Comparison of ENCODE assay signal across 24 cellular contexts in genomic region chr20:13941031-13941430, GRCh38. TPM values are rescaled to one million over a fixed set of nuclear protein-coding genes. Genes with fewer than 3 reads are reported as not detected.
DNase-seq lines count a peak whose midpoint lies in the region; TF ChIP-seq lines count a peak whose summit lies in the region.
"Had no signal": no experiment of that assay in that cellular context is flagged by ENCODE, and none has a peak within 500 bp of the region (broad histone marks: within the 10 kb centered on the region; RNA-seq: fewer than 3 reads in every experiment).

No MANE protein-coding gene starts in this region.

- H3K4me3 ChIP-seq in adrenal gland (no peak overlapping the region), thyroid gland (replicated peaks in 1 of 3) (no peak overlapping the region)
- H3K4me3 ChIP-seq: BLaER1, GM12878 had no signal

- H3K27me3 ChIP-seq in adrenal gland (no peaks in the 10 kb centered on the region), thyroid gland (no peaks in the 10 kb centered on the region)
- H3K27me3 ChIP-seq: BE2C, BLaER1 had no signal

- peaks cover 7 to 17% of the 10 kb centered on the region in 2 donors for H3K4me1 ChIP-seq in adrenal gland (replicated peaks in 1 of 2)
- no peaks in the 10 kb centered on the region for H3K4me1 ChIP-seq in thyroid gland
- H3K4me1 ChIP-seq: BE2C had no signal

- H3K9me3 ChIP-seq in adrenal gland (replicated peaks in 1 of 3), result no peaks in the 10 kb centered on the region
- H3K9me3 ChIP-seq in thyroid gland, result no peaks in the 10 kb centered on the region
- H3K9me3 ChIP-seq: BE2C had no signal

- TF ChIP-seq POLR2A in adrenal gland (IDR thresholded peaks at IDR 0.05) (no peak), thyroid gland (IDR thresholded peaks at IDR 0.05) (no peak)

- WGBS in adrenal gland, 4 donors, result 31 to 43% (median 39%) methylated on average over 7 of the region's 7 CpGs
- 70 to 80% methylated on average over 7 of the region's 7 CpGs for WGBS in thyroid gland, 2 donors

- H3K36me3 ChIP-seq in adrenal gland (replicated peaks in 1 of 2) (no peaks in the 10 kb centered on the region), thyroid gland (no peaks in the 10 kb centered on the region)
- H3K36me3 ChIP-seq: BE2C, BLaER1 had no signal

- H3K27ac ChIP-seq in adrenal gland (peak overlapping the region in 2 of 5 donors; percentile 19 to 23), caudate nucleus (ENCODE audit: low read depth, low read length) (peak overlapping the region; percentile 16), thyroid gland (no peak overlapping the region)
- H3K27ac ChIP-seq: BLaER1 had no signal

- intact Hi-C loops in adrenal gland (cut with DNase I), result no loop called here
- intact Hi-C loops in thyroid gland (cut with DNase I), result no loop called here

- DNase-seq in adrenal gland (peak; percentile 33 to 78 (median 61)), caudate nucleus (lab: John Stamatoyannopoulos, UW) (no peak), left kidney (ENCODE audit: low read depth, low spot score) (peak; percentile 30), thyroid gland (no peak), DMS53 (lab: John Stamatoyannopoulos, UW) (no peak)
- DNase-seq: 8988T; ACHN; BE2C; C1 segment of cervical spinal cord; CD4-positive, alpha-beta memory T cell; CD4-positive, CD25-positive, alpha-beta regulatory T cell; CD8-positive, alpha-beta memory T cell; COR-L47; DMS79; DND-41; EL; GDM1 had no signal

- TF ChIP-seq CTCF in adrenal gland (IDR thresholded peaks at IDR 0.05) (no peak), thyroid gland (IDR thresholded peaks at IDR 0.05) (no peak)

RNA-seq across cellular contexts. Expression of gene SEL1L2, which starts 49.4 kb away (rescaled TPM):
- total RNA-seq in adrenal gland (1 to 10 TPM in 1 of 8 donors, under 1 TPM in 1, not detected in 6; 0.45 to 2.3 TPM), thyroid gland (not detected)
- polyA plus RNA-seq in adrenal gland, result under 1 TPM in 1 of 3 donors, not detected in 2; 0.40 TPM
- total RNA-seq: A673; CD4-positive, alpha-beta memory T cell; CD4-positive, CD25-positive, alpha-beta regulatory T cell; CD8-positive, alpha-beta memory T cell; Daoy; G401; GM12878 had no signal
- polyA plus RNA-seq: AG04450; CD14-positive monocyte; CD4-positive, alpha-beta memory T cell; CD4-positive, CD25-positive, alpha-beta regulatory T cell; CD8-positive, alpha-beta memory T cell; GM12878 had no signal

RNA-seq across cellular contexts. Expression of gene MACROD2, which starts 54.3 kb away (rescaled TPM):
- 10 to 100 TPM in 3 of 8 donors, 1 to 10 TPM in 5; 2.1 to 21.2 (median 7.8) TPM for total RNA-seq in adrenal gland
- 1 to 10 TPM; 1.1 to 6.6 (median 4.2) TPM for polyA plus RNA-seq in adrenal gland
- 10 to 100 TPM in 3 of 4 donors, 1 to 10 TPM in 1; 8.7 to 17.8 (median 10.8) TPM for total RNA-seq in thyroid gland
- total RNA-seq: CD4-positive, alpha-beta memory T cell; CD4-positive, CD25-positive, alpha-beta regulatory T cell; CD8-positive, alpha-beta memory T cell; G401 had no signal
- polyA plus RNA-seq: CD14-positive monocyte; CD4-positive, alpha-beta memory T cell; CD8-positive, alpha-beta memory T cell had no signal

Comparison
In these comparisons a context has a peak if more than half of its experiments do, and no peak if none do; other contexts are left out.
1. DNase-seq: peak in adrenal gland (7 of 7) and left kidney (single experiment); none in caudate nucleus (0 of 61), thyroid gland (0 of 2) and DMS53 (single experiment).